Comparison of ENCODE assay signal across 17 cellular contexts in genomic region chr12:61810486-61810885, GRCh38.
DNase-seq lines count a peak whose midpoint lies in the region; ATAC-seq and TF ChIP-seq lines count a peak whose summit lies in the region.
"Had no signal": no experiment of that assay in that cellular context is flagged by ENCODE, and none has a peak within 500 bp of the region (broad histone marks: within the 10 kb centered on the region; RNA-seq: fewer than 3 reads in every experiment).

No MANE protein-coding gene starts in this region.

- no peak overlapping the region for H3K4me3 ChIP-seq in naive thymus-derived CD4-positive, alpha-beta T cell (ENCODE audit: low read length)
- H3K4me3 ChIP-seq: BLaER1, K562 had no signal

- TF ChIP-seq CTCF in WTC11 (IDR thresholded peaks at IDR 0.05) = no peak

- peak; percentile 47; the same call in 1 of the 2 replicates for ATAC-seq in WTC11
- no peak for ATAC-seq in naive thymus-derived CD4-positive, alpha-beta T cell
- ATAC-seq: K562 had no signal

- no peaks in the 10 kb centered on the region for H3K27me3 Mint-ChIP-seq in WTC11 (ENCODE audit: low read depth)
- no peaks in the 10 kb centered on the region for H3K27me3 Mint-ChIP-seq in naive thymus-derived CD4-positive, alpha-beta T cell
- H3K27me3 Mint-ChIP-seq in T-helper 2 cell treated with Interferon-gamma antibody and Interleukin-4, amounts not matched to agents 5 μg/mL and 100 μg/mL, for 36 hours (ENCODE audit: low read depth) = no peaks in the 10 kb centered on the region
- H3K27me3 Mint-ChIP-seq: CD8-positive, alpha-beta memory T cell had no signal

- H3K4me1 Mint-ChIP-seq in WTC11 = no peaks in the 10 kb centered on the region
- peaks cover 0 to 2% (median 0%) of the 10 kb centered on the region in 7 donors for H3K4me1 Mint-ChIP-seq in naive thymus-derived CD4-positive, alpha-beta T cell
- H3K4me1 Mint-ChIP-seq in T-helper 2 cell treated with Interferon-gamma antibody and Interleukin-4, amounts not matched to agents 5 μg/mL and 100 μg/mL, for 36 hours (ENCODE audit: low read depth) = no peaks in the 10 kb centered on the region
- H3K4me1 Mint-ChIP-seq: CD8-positive, alpha-beta memory T cell had no signal

- H3K36me3 Mint-ChIP-seq in WTC11 = peaks cover 31% of the 10 kb centered on the region
- H3K36me3 Mint-ChIP-seq in naive thymus-derived CD4-positive, alpha-beta T cell = peaks cover 0 to 13% (median 0%) of the 10 kb centered on the region in 5 donors
- no peaks in the 10 kb centered on the region for H3K36me3 Mint-ChIP-seq in T-helper 2 cell treated with Interferon-gamma antibody and Interleukin-4, amounts not matched to agents 5 μg/mL and 100 μg/mL, for 36 hours (ENCODE audit: low read depth)
- H3K36me3 Mint-ChIP-seq: CD8-positive, alpha-beta memory T cell had no signal

- no peak overlapping the region for H3K4me3 Mint-ChIP-seq in WTC11
- no peak overlapping the region for H3K4me3 Mint-ChIP-seq in naive thymus-derived CD4-positive, alpha-beta T cell
- no peak overlapping the region for H3K4me3 Mint-ChIP-seq in T-helper 2 cell treated with Interferon-gamma antibody and Interleukin-4, amounts not matched to agents 5 μg/mL and 100 μg/mL, for 36 hours
- H3K4me3 Mint-ChIP-seq: CD8-positive, alpha-beta memory T cell; HFFc6 had no signal

- CTCF ChIA-PET in WTC11 (lab: Charles Lee) = no interaction called here
- CTCF ChIA-PET in naive thymus-derived CD4-positive, alpha-beta T cell (lab: Charles Lee) = no interaction called here

- DNase-seq in NCI-H82 (lab: John Stamatoyannopoulos, UW) = peak; percentile 5
- DNase-seq in NCI-H82 treated with DMSO at 0.1 percent for 48 hours (lab: John Stamatoyannopoulos, UW; ENCODE audit: unreplicated experiment) = no peak
- peak; percentile 25 for DNase-seq in DMS53 treated with DMSO at 0.1 percent for 48 hours (lab: John Stamatoyannopoulos, UW; ENCODE audit: unreplicated experiment)
- DNase-seq in HT1080 (ENCODE audit: low read depth) = peak; percentile 10
- DNase-seq in WTC11 (ENCODE audit: low spot score) = no peak
- no peak for DNase-seq in naive thymus-derived CD4-positive, alpha-beta T cell
- DNase-seq in T-helper 2 cell treated with Interferon-gamma antibody and Interleukin-4, amounts not matched to agents 5 μg/mL and 100 μg/mL, for 36 hours (ENCODE audit: low spot score) = no peak
- DNase-seq in DMS79 (lab: John Stamatoyannopoulos, UW) = no peak
- DNase-seq: AML-193; Caco-2; CD8-positive, alpha-beta memory T cell; GDM1; H7; HFFc6 had no signal

- peaks cover 0 to 7% (median 0%) of the 10 kb centered on the region in 3 experiments for H3K9me3 ChIP-seq in naive thymus-derived CD4-positive, alpha-beta T cell (ENCODE audit: control insufficient read depth in 2 of 3, low read length in 3 of 3)
- H3K9me3 ChIP-seq: Caco-2 had no signal

- H3K27ac ChIP-seq in naive thymus-derived CD4-positive, alpha-beta T cell (ENCODE audit: low read depth, low read length) = no peak overlapping the region
- H3K27ac ChIP-seq: 22Rv1, BLaER1 had no signal

- intact Hi-C loops in naive thymus-derived CD4-positive, alpha-beta T cell (cut with micrococcal nuclease) = no loop called here

- H3K9me3 Mint-ChIP-seq in WTC11 = peaks cover 45% of the 10 kb centered on the region
- H3K9me3 Mint-ChIP-seq in naive thymus-derived CD4-positive, alpha-beta T cell = peaks cover 0 to 36% (median 16%) of the 10 kb centered on the region in 11 donors
- peaks cover 11% of the 10 kb centered on the region for H3K9me3 Mint-ChIP-seq in T-helper 2 cell treated with Interferon-gamma antibody and Interleukin-4, amounts not matched to agents 5 μg/mL and 100 μg/mL, for 36 hours

- no peaks in the 10 kb centered on the region for H3K27me3 ChIP-seq in naive thymus-derived CD4-positive, alpha-beta T cell (ENCODE audit: control insufficient read depth in 2 of 2, insufficient read depth in 2 of 2, low read length in 2 of 2)
- H3K27me3 ChIP-seq: BLaER1 had no signal

- H3K36me3 ChIP-seq in naive thymus-derived CD4-positive, alpha-beta T cell (ENCODE audit: control insufficient read depth in 2 of 3, insufficient read depth in 3 of 3, low read length in 3 of 3) = no peaks in the 10 kb centered on the region
- H3K36me3 ChIP-seq: BLaER1 had no signal

- H3K4me1 ChIP-seq in naive thymus-derived CD4-positive, alpha-beta T cell (ENCODE audit: control insufficient read depth in 2 of 2, insufficient read depth in 2 of 2, low read length in 2 of 2) = no peaks in the 10 kb centered on the region
- H3K4me1 ChIP-seq: BLaER1, Caco-2 had no signal

- POLR2A ChIA-PET in WTC11 (lab: Charles Lee) = no interaction called here
- POLR2A ChIA-PET in naive thymus-derived CD4-positive, alpha-beta T cell (lab: Charles Lee) = no interaction called here

- no peak overlapping the region for H3K27ac Mint-ChIP-seq in WTC11
- no peak overlapping the region for H3K27ac Mint-ChIP-seq in naive thymus-derived CD4-positive, alpha-beta T cell
- H3K27ac Mint-ChIP-seq in T-helper 2 cell treated with Interferon-gamma antibody and Interleukin-4, amounts not matched to agents 5 μg/mL and 100 μg/mL, for 36 hours = no peak overlapping the region
- H3K27ac Mint-ChIP-seq: CD8-positive, alpha-beta memory T cell; HFFc6 had no signal

TF ChIP-seq in WTC11, 78 proteins besides CTCF, POLR2A, EP300 and RAD21:
- TF ChIP-seq USF2 (CRISPR knock-in tag; IDR thresholded peaks at IDR 0.05) (peak; percentile 86), ZBTB21 (CRISPR knock-in tag; IDR thresholded peaks at IDR 0.05; ENCODE audit: borderline replicate concordance) (no peak), USF1 (CRISPR knock-in tag; IDR thresholded peaks at IDR 0.05) (peak; percentile 84)

Comparison
In these comparisons a context has a peak if more than half of its experiments do, and no peak if none do; other contexts are left out.
1. DNase-seq: peak in NCI-H82 (single experiment), DMS53 treated with DMSO at 0.1 percent for 48 hours (single experiment) and HT1080 (single experiment); none in NCI-H82 treated with DMSO at 0.1 percent for 48 hours (single experiment), WTC11 (single experiment), naive thymus-derived CD4-positive, alpha-beta T cell (0 of 9), T-helper 2 cell treated with Interferon-gamma antibody and Interleukin-4, amounts not matched to agents 5 μg/mL and 100 μg/mL, for 36 hours (single experiment) and DMS79 (single experiment).